In the genomic region with DNA sequence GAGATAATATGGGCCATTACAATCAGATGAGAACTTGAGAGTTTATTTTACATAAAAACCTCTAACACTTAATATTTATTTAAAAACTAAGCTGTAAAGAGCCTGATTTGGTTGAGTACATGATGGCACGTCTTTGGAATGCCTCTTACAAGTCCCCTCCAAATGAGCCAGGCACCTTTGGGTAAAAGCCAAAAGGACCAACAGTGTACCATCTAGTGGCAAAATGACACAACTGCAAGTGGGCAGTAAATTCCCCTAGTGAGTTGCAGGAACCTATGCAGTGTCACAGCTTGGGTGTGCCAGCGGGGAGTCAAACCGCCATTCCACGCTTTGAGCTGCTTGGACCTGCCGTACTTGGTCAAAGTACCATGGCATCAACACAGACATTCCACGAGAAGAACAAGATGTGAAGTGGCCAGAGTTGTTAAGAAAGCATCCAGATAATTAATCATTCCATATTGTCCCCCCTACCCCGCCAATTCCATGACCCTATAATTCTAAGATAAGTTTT, we compare ENCODE assay signal across 1 cellular context.
TF ChIP-seq lines count a peak whose summit lies in the region.

No MANE protein-coding gene starts in this region.

TF ChIP-seq in HepG2, 621 proteins besides CTCF, POLR2A, EP300 and RAD21 (continued from another document):
- 0 out of 4 replicates have a peak, but pooled peaks of 1 of the 2 experiments have one; percentile 6 for TF ChIP-seq MAFK (conservative IDR thresholded peaks at IDR 0.05 in 1 of 2, IDR thresholded peaks at IDR 0.05 in 1 of 2; ENCODE audit: low read length in 2 of 2)
- 0 out of 2 replicates have a peak, but pooled peaks have one; percentile 26 for TF ChIP-seq GATAD2A (CRISPR knock-in tag; IDR thresholded peaks at IDR 0.05)
- TF ChIP-seq SAP130 (CRISPR knock-in tag; IDR thresholded peaks at IDR 0.05; ENCODE audit: low read depth) = peak; percentile 24; the same call in 1 of the 2 replicates
- TF ChIP-seq REXO4 (CRISPR knock-in tag; IDR thresholded peaks at IDR 0.05; ENCODE audit: borderline replicate concordance) = no peak
- TF ChIP-seq MEIS1 (CRISPR knock-in tag; IDR thresholded peaks at IDR 0.05; ENCODE audit: borderline replicate concordance) = peak; percentile 51; the same call in 1 of the 2 replicates
- TF ChIP-seq, protein P1, sequence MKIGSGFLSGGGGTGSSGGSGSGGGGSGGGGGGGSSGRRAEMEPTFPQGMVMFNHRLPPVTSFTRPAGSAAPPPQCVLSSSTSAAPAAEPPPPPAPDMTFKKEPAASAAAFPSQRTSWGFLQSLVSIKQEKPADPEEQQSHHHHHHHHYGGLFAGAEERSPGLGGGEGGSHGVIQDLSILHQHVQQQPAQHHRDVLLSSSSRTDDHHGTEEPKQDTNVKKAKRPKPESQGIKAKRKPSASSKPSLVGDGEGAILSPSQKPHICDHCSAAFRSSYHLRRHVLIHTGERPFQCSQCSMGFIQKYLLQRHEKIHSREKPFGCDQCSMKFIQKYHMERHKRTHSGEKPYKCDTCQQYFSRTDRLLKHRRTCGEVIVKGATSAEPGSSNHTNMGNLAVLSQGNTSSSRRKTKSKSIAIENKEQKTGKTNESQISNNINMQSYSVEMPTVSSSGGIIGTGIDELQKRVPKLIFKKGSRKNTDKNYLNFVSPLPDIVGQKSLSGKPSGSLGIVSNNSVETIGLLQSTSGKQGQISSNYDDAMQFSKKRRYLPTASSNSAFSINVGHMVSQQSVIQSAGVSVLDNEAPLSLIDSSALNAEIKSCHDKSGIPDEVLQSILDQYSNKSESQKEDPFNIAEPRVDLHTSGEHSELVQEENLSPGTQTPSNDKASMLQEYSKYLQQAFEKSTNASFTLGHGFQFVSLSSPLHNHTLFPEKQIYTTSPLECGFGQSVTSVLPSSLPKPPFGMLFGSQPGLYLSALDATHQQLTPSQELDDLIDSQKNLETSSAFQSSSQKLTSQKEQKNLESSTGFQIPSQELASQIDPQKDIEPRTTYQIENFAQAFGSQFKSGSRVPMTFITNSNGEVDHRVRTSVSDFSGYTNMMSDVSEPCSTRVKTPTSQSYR (CRISPR knock-in tag; IDR thresholded peaks at IDR 0.05; ENCODE audit: borderline replicate concordance) = no peak
- TF ChIP-seq, protein P2, sequence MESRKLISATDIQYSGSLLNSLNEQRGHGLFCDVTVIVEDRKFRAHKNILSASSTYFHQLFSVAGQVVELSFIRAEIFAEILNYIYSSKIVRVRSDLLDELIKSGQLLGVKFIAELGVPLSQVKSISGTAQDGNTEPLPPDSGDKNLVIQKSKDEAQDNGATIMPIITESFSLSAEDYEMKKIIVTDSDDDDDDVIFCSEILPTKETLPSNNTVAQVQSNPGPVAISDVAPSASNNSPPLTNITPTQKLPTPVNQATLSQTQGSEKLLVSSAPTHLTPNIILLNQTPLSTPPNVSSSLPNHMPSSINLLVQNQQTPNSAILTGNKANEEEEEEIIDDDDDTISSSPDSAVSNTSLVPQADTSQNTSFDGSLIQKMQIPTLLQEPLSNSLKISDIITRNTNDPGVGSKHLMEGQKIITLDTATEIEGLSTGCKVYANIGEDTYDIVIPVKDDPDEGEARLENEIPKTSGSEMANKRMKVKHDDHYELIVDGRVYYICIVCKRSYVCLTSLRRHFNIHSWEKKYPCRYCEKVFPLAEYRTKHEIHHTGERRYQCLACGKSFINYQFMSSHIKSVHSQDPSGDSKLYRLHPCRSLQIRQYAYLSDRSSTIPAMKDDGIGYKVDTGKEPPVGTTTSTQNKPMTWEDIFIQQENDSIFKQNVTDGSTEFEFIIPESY (CRISPR knock-in tag; IDR thresholded peaks at IDR 0.05) = peak; percentile 96
- TF ChIP-seq ZNF274 (CRISPR knock-in tag; IDR thresholded peaks at IDR 0.05) = no peak
- TF ChIP-seq SALL1 (CRISPR knock-in tag; IDR thresholded peaks at IDR 0.05) = 0 out of 2 replicates have a peak, but pooled peaks have one; percentile 31
- TF ChIP-seq XRCC5 (optimal IDR thresholded peaks at IDR 0.05; ENCODE audit: low read length) = peak; percentile 41
